In the genomic region with DNA sequence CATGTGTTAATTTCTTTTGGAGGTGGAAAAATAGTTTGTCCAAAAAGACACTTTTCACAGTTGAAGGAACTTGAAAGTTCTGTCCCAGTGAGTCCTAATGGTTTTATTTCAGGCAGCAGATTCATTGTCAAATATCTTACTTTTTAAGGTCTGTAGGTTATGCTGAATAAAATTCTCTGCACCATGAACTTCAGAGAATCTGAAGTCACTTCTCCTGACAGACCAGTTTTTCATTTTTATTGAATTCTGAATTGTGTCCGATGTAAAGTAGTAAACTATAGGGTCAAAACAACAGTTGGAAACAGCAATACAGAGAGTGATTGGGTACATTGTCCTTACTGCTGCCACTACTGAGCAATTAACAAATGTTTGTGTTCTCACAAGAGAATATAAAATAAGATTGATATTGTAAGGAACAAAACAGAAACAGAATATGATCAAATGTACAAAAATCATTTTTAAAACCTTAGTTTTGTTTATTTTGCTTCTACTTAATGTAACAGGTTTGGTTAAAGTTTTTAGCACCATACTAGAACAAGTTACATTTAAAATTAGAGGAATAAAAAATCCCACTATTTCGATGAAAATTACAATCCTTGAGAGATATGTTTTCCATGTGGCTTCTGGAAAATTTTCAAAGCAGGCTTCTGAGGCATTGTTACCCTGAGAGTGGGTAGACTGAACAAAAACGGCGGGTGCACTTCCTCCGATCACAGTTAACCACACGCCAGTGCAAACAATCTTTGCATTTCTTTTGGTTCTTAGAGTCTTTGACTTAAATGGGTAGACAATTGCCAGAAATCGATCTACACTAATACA, we compare ENCODE assay signal across 8 cellular contexts. TPM values are rescaled to one million over a fixed set of nuclear protein-coding genes. Genes with fewer than 3 reads are reported as not detected.
DNase-seq lines count a peak whose midpoint lies in the region; ATAC-seq, FAIRE-seq and TF ChIP-seq lines count a peak whose summit lies in the region.

No MANE protein-coding gene starts in this region.

- POLR2A ChIA-PET in CD8-positive, alpha-beta memory T cell (lab: Charles Lee), result no interaction called here
- POLR2A ChIA-PET in WTC11 (lab: Charles Lee), result no interaction called here

- DNase-seq in CD8-positive, alpha-beta memory T cell, result peak in 1 of 5 donors; percentile 24
- DNase-seq in WTC11 (ENCODE audit: low spot score), result no peak
- no peak for DNase-seq in esophagus muscularis mucosa (ENCODE audit: extremely low spot score)
- peak; percentile 11 for DNase-seq in neural progenitor cell (ENCODE audit: low spot score)
- DNase-seq in NCI-H1417 (lab: John Stamatoyannopoulos, UW), result no peak
- no peak for DNase-seq in RCC 7860 (ENCODE audit: low spot score)
- no peak for DNase-seq in NCI-H1417 treated with DMSO at 0.1 percent for 48 hours (lab: John Stamatoyannopoulos, UW)
- DNase-seq in SIG-M5 treated with dmso at 0.1 percent for 504 hours (lab: John Stamatoyannopoulos, UW; ENCODE audit: unreplicated experiment), result no peak

- H3K27ac Mint-ChIP-seq in CD8-positive, alpha-beta memory T cell, result peak overlapping the region; percentile 85 to 97 (median 94)
- H3K27ac Mint-ChIP-seq in WTC11 (peak overlapping the region; percentile 93), neural progenitor cell (peak overlapping the region; percentile 86)

- peak overlapping the region; percentile 88 to 97 (median 96) for H3K4me3 Mint-ChIP-seq in CD8-positive, alpha-beta memory T cell
- H3K4me3 Mint-ChIP-seq in WTC11, result peak overlapping the region; percentile 87
- H3K4me3 Mint-ChIP-seq in neural progenitor cell, result peak overlapping the region; percentile 88

- no peaks in the 10 kb centered on the region for H3K9me3 ChIP-seq in CD8-positive, alpha-beta memory T cell (ENCODE audit: low read length)
- H3K9me3 ChIP-seq in esophagus muscularis mucosa (no peaks in the 10 kb centered on the region), neural progenitor cell (ENCODE audit: low read depth) (no peaks in the 10 kb centered on the region)

- peak overlapping the region; percentile 59 for H3K4me2 ChIP-seq in neural progenitor cell

- H4K20me1 ChIP-seq in neural progenitor cell (ENCODE audit: low read depth), result no peaks in the 10 kb centered on the region

- intact Hi-C loops in esophagus muscularis mucosa (cut with DNase I), result loop anchor here (5.0 kb wide), 1 partner anchor 171 kb away; no protein-coding TSS in a partner anchor

- no peaks in the 10 kb centered on the region for H3K36me3 ChIP-seq in CD8-positive, alpha-beta memory T cell (ENCODE audit: insufficient read depth, low read length)
- H3K36me3 ChIP-seq in esophagus muscularis mucosa, result peaks cover 0 to 5% (median 2%) of the 10 kb centered on the region in 4 donors
- H3K36me3 ChIP-seq in neural progenitor cell, result no peaks in the 10 kb centered on the region

- H3K36me3 Mint-ChIP-seq in CD8-positive, alpha-beta memory T cell, result peaks cover 0 to 31% (median 7%) of the 10 kb centered on the region in 3 donors
- peaks cover 9% of the 10 kb centered on the region for H3K36me3 Mint-ChIP-seq in WTC11
- H3K36me3 Mint-ChIP-seq in neural progenitor cell, result peaks cover 22% of the 10 kb centered on the region

- whole genome bisulfite sequencing in esophagus muscularis mucosa, result 25% methylated on average over 7 of the region's 7 CpGs

- FAIRE-seq in RCC 7860 (lab: Jason Lieb, UNC), result no peak

- H3K9ac ChIP-seq in neural progenitor cell, result no peak overlapping the region

- TF ChIP-seq EP300 in esophagus muscularis mucosa (IDR thresholded peaks at IDR 0.05), result no peak

- no peaks in the 10 kb centered on the region for H3F3A ChIP-seq in neural progenitor cell (ENCODE audit: low read depth)

- peak overlapping the region; percentile 52 for H2AFZ ChIP-seq in neural progenitor cell (replicated peaks)

- no peak for TF ChIP-seq POLR2A in esophagus muscularis mucosa (IDR thresholded peaks at IDR 0.05; ENCODE audit: low read depth)

- H3K4me3 ChIP-seq in CD8-positive, alpha-beta memory T cell (ENCODE audit: low read length), result peak overlapping the region; percentile 78
- H3K4me3 ChIP-seq in esophagus muscularis mucosa (peak overlapping the region; percentile 36 to 56 (median 52)), neural progenitor cell (peak overlapping the region; percentile 22)

- ATAC-seq in WTC11, result peak; percentile 57

- CTCF ChIA-PET in CD8-positive, alpha-beta memory T cell (lab: Charles Lee), result no interaction called here
- CTCF ChIA-PET in WTC11 (lab: Charles Lee), result no interaction called here

- H3K9me3 Mint-ChIP-seq in CD8-positive, alpha-beta memory T cell, result no peaks in the 10 kb centered on the region
- H3K9me3 Mint-ChIP-seq in WTC11 (peaks cover 3% of the 10 kb centered on the region; the same call in 1 of the 2 replicates), neural progenitor cell (peaks cover 5% of the 10 kb centered on the region)

- peaks cover 41% of the 10 kb centered on the region for H3K4me1 ChIP-seq in CD8-positive, alpha-beta memory T cell (ENCODE audit: insufficient read depth, low read length)
- H3K4me1 ChIP-seq in esophagus muscularis mucosa, result peaks cover 0 to 4% (median 3%) of the 10 kb centered on the region in 4 donors
- peaks cover 24% of the 10 kb centered on the region for H3K4me1 ChIP-seq in neural progenitor cell

- H3K27me3 Mint-ChIP-seq in CD8-positive, alpha-beta memory T cell, result no peaks in the 10 kb centered on the region
- no peaks in the 10 kb centered on the region for H3K27me3 Mint-ChIP-seq in WTC11 (ENCODE audit: low read depth)
- H3K27me3 Mint-ChIP-seq in neural progenitor cell (ENCODE audit: insufficient read depth, low read depth), result no peaks in the 10 kb centered on the region

- no peaks in the 10 kb centered on the region for H3K79me2 ChIP-seq in neural progenitor cell (ENCODE audit: low read depth)

- TF ChIP-seq CTCF in WTC11 (IDR thresholded peaks at IDR 0.05) (no peak), esophagus muscularis mucosa (IDR thresholded peaks at IDR 0.05) (no peak), neural progenitor cell (IDR thresholded peaks at IDR 0.05) (no peak)

- H3K4me1 Mint-ChIP-seq in CD8-positive, alpha-beta memory T cell, result peaks cover 49 to 70% (median 66%) of the 10 kb centered on the region in 3 donors
- H3K4me1 Mint-ChIP-seq in WTC11, result peaks cover 24% of the 10 kb centered on the region
- peaks cover 21% of the 10 kb centered on the region for H3K4me1 Mint-ChIP-seq in neural progenitor cell

- H3K27me3 ChIP-seq in CD8-positive, alpha-beta memory T cell (ENCODE audit: insufficient read depth, low read length, poor library complexity, severe bottlenecking), result no peaks in the 10 kb centered on the region
- H3K27me3 ChIP-seq in esophagus muscularis mucosa (no peaks in the 10 kb centered on the region), neural progenitor cell (no peaks in the 10 kb centered on the region)

- H3K27ac ChIP-seq in CD8-positive, alpha-beta memory T cell (ENCODE audit: low read depth, low read length), result peak overlapping the region; percentile 33
- H3K27ac ChIP-seq in esophagus muscularis mucosa (replicated peaks in 1 of 4), result peak overlapping the region; percentile 64 to 76 (median 66)
- no peak overlapping the region for H3K27ac ChIP-seq in neural progenitor cell

TF ChIP-seq in WTC11, 78 proteins besides CTCF, POLR2A, EP300 and RAD21:
- TF ChIP-seq, protein P1, sequence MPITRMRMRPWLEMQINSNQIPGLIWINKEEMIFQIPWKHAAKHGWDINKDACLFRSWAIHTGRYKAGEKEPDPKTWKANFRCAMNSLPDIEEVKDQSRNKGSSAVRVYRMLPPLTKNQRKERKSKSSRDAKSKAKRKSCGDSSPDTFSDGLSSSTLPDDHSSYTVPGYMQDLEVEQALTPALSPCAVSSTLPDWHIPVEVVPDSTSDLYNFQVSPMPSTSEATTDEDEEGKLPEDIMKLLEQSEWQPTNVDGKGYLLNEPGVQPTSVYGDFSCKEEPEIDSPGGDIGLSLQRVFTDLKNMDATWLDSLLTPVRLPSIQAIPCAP (CRISPR knock-in tag; IDR thresholded peaks at IDR 0.05), result no peak
- no peak for TF ChIP-seq ZNF232 (CRISPR knock-in tag; IDR thresholded peaks at IDR 0.05)

RNA-seq across cellular contexts. Expression of a gene that starts 1.4 kb away (rescaled TPM):
- total RNA-seq in CD8-positive, alpha-beta memory T cell, result 1 to 10 TPM; 7.9 to 8.8 TPM
- polyA plus RNA-seq in CD8-positive, alpha-beta memory T cell, result 34.2 TPM
- total RNA-seq in WTC11 (2021), result 3.3 to 4.2 TPM (median 3.9 TPM) in 3 replicates
- 10 to 100 TPM in 1 of 4 donors, 1 to 10 TPM in 3; 7.8 to 14.2 (median 8.8) TPM for total RNA-seq in esophagus muscularis mucosa
- total RNA-seq in neural progenitor cell (ENCODE audit: low replicate concordance), result 4.3 and 4.6 TPM in 2 replicates

Comparison
In these comparisons a context has a peak if more than half of its experiments do, and no peak if none do; other contexts are left out.
1. H3K4me3 ChIP-seq: peak in every context shown above with its lines; median percentile 78 in CD8-positive, alpha-beta memory T cell; 52 in esophagus muscularis mucosa; 22 in neural progenitor cell.